In genomic region chr7:41695661-41696322, GRCh38 we compare ENCODE assay signal across 1 cellular context.
TF ChIP-seq lines count a peak whose summit lies in the region.

No MANE protein-coding gene starts in this region.

TF ChIP-seq in A549, 52 proteins besides CTCF, POLR2A, EP300 and RAD21 (continued from another document):
- TF ChIP-seq CBX2 (IDR thresholded peaks at IDR 0.05; ENCODE audit: borderline replicate concordance, low read depth) (no peak), SMC3 (IDR thresholded peaks at IDR 0.05) (no peak), CEBPB (IDR thresholded peaks at IDR 0.05) (no peak), GATA3 (IDR thresholded peaks at IDR 0.05; ENCODE audit: borderline replicate concordance) (no peak), SREBF2 (IDR thresholded peaks at IDR 0.05) (no peak), HEYL (CRISPR knock-in tag; IDR thresholded peaks at IDR 0.05) (no peak)
- TF ChIP-seq, protein P1, sequence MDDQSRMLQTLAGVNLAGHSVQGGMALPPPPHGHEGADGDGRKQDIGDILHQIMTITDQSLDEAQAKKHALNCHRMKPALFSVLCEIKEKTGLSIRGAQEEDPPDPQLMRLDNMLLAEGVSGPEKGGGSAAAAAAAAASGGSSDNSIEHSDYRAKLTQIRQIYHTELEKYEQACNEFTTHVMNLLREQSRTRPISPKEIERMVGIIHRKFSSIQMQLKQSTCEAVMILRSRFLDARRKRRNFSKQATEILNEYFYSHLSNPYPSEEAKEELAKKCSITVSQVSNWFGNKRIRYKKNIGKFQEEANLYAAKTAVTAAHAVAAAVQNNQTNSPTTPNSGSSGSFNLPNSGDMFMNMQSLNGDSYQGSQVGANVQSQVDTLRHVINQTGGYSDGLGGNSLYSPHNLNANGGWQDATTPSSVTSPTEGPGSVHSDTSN (IDR thresholded peaks at IDR 0.05) = no peak
- TF ChIP-seq, protein P2, sequence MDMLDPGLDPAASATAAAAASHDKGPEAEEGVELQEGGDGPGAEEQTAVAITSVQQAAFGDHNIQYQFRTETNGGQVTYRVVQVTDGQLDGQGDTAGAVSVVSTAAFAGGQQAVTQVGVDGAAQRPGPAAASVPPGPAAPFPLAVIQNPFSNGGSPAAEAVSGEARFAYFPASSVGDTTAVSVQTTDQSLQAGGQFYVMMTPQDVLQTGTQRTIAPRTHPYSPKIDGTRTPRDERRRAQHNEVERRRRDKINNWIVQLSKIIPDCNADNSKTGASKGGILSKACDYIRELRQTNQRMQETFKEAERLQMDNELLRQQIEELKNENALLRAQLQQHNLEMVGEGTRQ (IDR thresholded peaks at IDR 0.05) = no peak
TF ChIP-seq in A549: peak in this region for 0.
